In genomic region chr6:52076791-52077179, GRCh38 we compare ENCODE assay signal across 16 cellular contexts. TPM values are rescaled to one million over a fixed set of nuclear protein-coding genes. Genes with fewer than 3 reads are reported as not detected.
A peak's percentile ranks its signal among the peaks of the same experiment; 100 is the strongest.
DNase-seq lines count a peak whose midpoint lies in the region; ATAC-seq and TF ChIP-seq lines count a peak whose summit lies in the region.
"Had no signal": no experiment of that assay in that cellular context is flagged by ENCODE, and none has a peak within 500 bp of the region (broad histone marks: within the 10 kb centered on the region; RNA-seq: fewer than 3 reads in every experiment).

No MANE protein-coding gene starts in this region.

- peaks cover 13% of the 10 kb centered on the region for H3K36me3 Mint-ChIP-seq in nephron (ENCODE audit: low read depth)
- H3K36me3 Mint-ChIP-seq in osteocyte (ENCODE audit: unreplicated experiment), result no peaks in the 10 kb centered on the region
- H3K36me3 Mint-ChIP-seq: CD8-positive, alpha-beta memory T cell had no signal

- H3K27me3 Mint-ChIP-seq in nephron (ENCODE audit: low read depth) (no peaks in the 10 kb centered on the region), osteocyte (ENCODE audit: unreplicated experiment) (peaks cover 17% of the 10 kb centered on the region)

- peak overlapping the region; percentile 35 for H3K27ac ChIP-seq in iPS DF 6.9 (ENCODE audit: low read length)
- H3K27ac ChIP-seq: BLaER1 treated with 17β-estradiol and CSF1 and Interleukin-3, amounts not matched to agents 10 nM and 100 nM; HL-60 had no signal

- H3K4me3 Mint-ChIP-seq in nephron, result no peak overlapping the region
- no peak overlapping the region for H3K4me3 Mint-ChIP-seq in osteocyte (ENCODE audit: unreplicated experiment)
- H3K4me3 Mint-ChIP-seq: CD8-positive, alpha-beta memory T cell had no signal

- H3K27ac Mint-ChIP-seq in nephron (peak overlapping the region; percentile 80 to 96 (median 92)), osteocyte (ENCODE audit: unreplicated experiment) (no peak overlapping the region)
- H3K27ac Mint-ChIP-seq: CD8-positive, alpha-beta memory T cell had no signal

- H3K36me3 ChIP-seq in NT2/D1 (ENCODE audit: insufficient read depth, insufficient read length, low read length) (no peaks in the 10 kb centered on the region), iPS DF 6.9 (ENCODE audit: control insufficient read depth, insufficient read depth, low read length) (no peaks in the 10 kb centered on the region)
- H3K36me3 ChIP-seq: BLaER1 treated with 17β-estradiol and CSF1 and Interleukin-3, amounts not matched to agents 10 nM and 100 nM; HAP-1 had no signal

- H3K9me3 Mint-ChIP-seq in nephron (no peaks in the 10 kb centered on the region), osteocyte (ENCODE audit: unreplicated experiment) (no peaks in the 10 kb centered on the region)
- H3K9me3 Mint-ChIP-seq: CD8-positive, alpha-beta memory T cell had no signal

- H3K9ac ChIP-seq in NT2/D1 (ENCODE audit: insufficient read length, low read depth), result no peak overlapping the region
- H3K9ac ChIP-seq: BLaER1 treated with 17β-estradiol and CSF1 and Interleukin-3, amounts not matched to agents 10 nM and 100 nM had no signal

- TF ChIP-seq CTCF in nephron (IDR thresholded peaks at IDR 0.05; ENCODE audit: unreplicated experiment in 3 of 3), result no peak
- TF ChIP-seq CTCF in osteocyte (IDR thresholded peaks at IDR 0.05), result no peak

- no peak overlapping the region for H3K4me3 ChIP-seq in NT2/D1 (ENCODE audit: insufficient read length, low read depth)
- H3K4me3 ChIP-seq in iPS DF 6.9 (ENCODE audit: low read length), result no peak overlapping the region
- H3K4me3 ChIP-seq: BLaER1 treated with 17β-estradiol and CSF1 and Interleukin-3, amounts not matched to agents 10 nM and 100 nM; HAP-1 had no signal

- no peaks in the 10 kb centered on the region for H3K9me3 ChIP-seq in NT2/D1 (ENCODE audit: insufficient read depth, low read length)
- H3K9me3 ChIP-seq in iPS DF 6.9 (ENCODE audit: control insufficient read depth, insufficient read depth, low read length), result no peaks in the 10 kb centered on the region
- H3K9me3 ChIP-seq: BLaER1 treated with 17β-estradiol and CSF1 and Interleukin-3, amounts not matched to agents 10 nM and 100 nM; HAP-1 had no signal

- no peaks in the 10 kb centered on the region for H3K27me3 ChIP-seq in NT2/D1 (ENCODE audit: insufficient read depth, insufficient read length)
- no peaks in the 10 kb centered on the region for H3K27me3 ChIP-seq in iPS DF 6.9 (ENCODE audit: control insufficient read depth, insufficient read depth, low read length)
- H3K27me3 ChIP-seq: BLaER1 treated with 17β-estradiol and CSF1 and Interleukin-3, amounts not matched to agents 10 nM and 100 nM had no signal

- peak; percentile 60 for DNase-seq in ELF-1 (ENCODE audit: low read depth, low spot score)
- DNase-seq in NT2/D1 (ENCODE audit: low read depth, low spot score), result peak; percentile 76
- DNase-seq in iPS DF 6.9 (ENCODE audit: low read depth, low spot score), result peak; percentile 52
- DNase-seq in osteocyte (ENCODE audit: extremely low spot score, unreplicated experiment), result no peak
- no peak for DNase-seq in HCEC 1CT
- DNase-seq: CD8-positive, alpha-beta memory T cell; KBM-7; NCI-H1048; NCI-H146; NCI-H2081; NCI-H524 had no signal

- H3K4me1 Mint-ChIP-seq in nephron (peaks cover 37% of the 10 kb centered on the region), osteocyte (ENCODE audit: unreplicated experiment) (no peaks in the 10 kb centered on the region)
- H3K4me1 Mint-ChIP-seq: CD8-positive, alpha-beta memory T cell had no signal

- ATAC-seq in GM19452 (IDR thresholded peaks at IDR 0.05; ENCODE audit: unreplicated experiment), result no peak

- no peaks in the 10 kb centered on the region for H3K4me1 ChIP-seq in NT2/D1 (ENCODE audit: insufficient read depth, insufficient read length)
- no peaks in the 10 kb centered on the region; the same call in 1 of the 2 replicates for H3K4me1 ChIP-seq in iPS DF 6.9 (ENCODE audit: control insufficient read depth, insufficient read depth, low read length)
- H3K4me1 ChIP-seq: HAP-1 had no signal

- no CpG with 5 or more reads among the region's 4 CpGs for WGBS in iPS DF 6.9 (ENCODE audit: insufficient coverage, insufficient read length)

RNA-seq across cellular contexts. Expression of gene PKHD1, which starts 10.6 kb away (rescaled TPM):
- not detected in 2 replicates for total RNA-seq in osteocyte
- total RNA-seq: CD8-positive, alpha-beta memory T cell had no signal

Comparison
In these comparisons a context has a peak if more than half of its experiments do, and no peak if none do; other contexts are left out.
1. DNase-seq: peak in ELF-1 (single experiment), NT2/D1 (single experiment) and iPS DF 6.9 (single experiment); none in osteocyte (single experiment) and HCEC 1CT (single experiment).